1 cellular context compared by ENCODE assay signal in genomic region chr10:74150151-74151056, GRCh38.
TF ChIP-seq lines count a peak whose summit lies in the region.

A gene with protein sequence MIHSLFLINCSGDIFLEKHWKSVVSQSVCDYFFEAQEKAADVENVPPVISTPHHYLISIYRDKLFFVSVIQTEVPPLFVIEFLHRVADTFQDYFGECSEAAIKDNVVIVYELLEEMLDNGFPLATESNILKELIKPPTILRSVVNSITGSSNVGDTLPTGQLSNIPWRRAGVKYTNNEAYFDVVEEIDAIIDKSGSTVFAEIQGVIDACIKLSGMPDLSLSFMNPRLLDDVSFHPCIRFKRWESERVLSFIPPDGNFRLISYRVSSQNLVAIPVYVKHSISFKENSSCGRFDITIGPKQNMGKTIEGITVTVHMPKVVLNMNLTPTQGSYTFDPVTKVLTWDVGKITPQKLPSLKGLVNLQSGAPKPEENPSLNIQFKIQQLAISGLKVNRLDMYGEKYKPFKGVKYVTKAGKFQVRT (minus strand): TSS chr10:74150828. CDS start chr10:74138379, 12,449 bp downstream.

TF ChIP-seq in K562, 482 proteins besides CTCF, POLR2A, EP300 and RAD21 (continued from another document and continues in another):
- TF ChIP-seq FOXJ2 (tag; IDR thresholded peaks at IDR 0.05) = no peak
- TF ChIP-seq DPF2 (IDR thresholded peaks at IDR 0.05) = peak; percentile 12; the same call in 1 of the 2 replicates
- TF ChIP-seq THAP7 (CRISPR knock-in tag; IDR thresholded peaks at IDR 0.05) = no peak
- TF ChIP-seq MYBL2 (IDR thresholded peaks at IDR 0.05; ENCODE audit: low read depth) = no peak
- no peak for TF ChIP-seq MYBL2 (CRISPR knock-in tag; IDR thresholded peaks at IDR 0.05; ENCODE audit: borderline replicate concordance)
- TF ChIP-seq KLF6 (CRISPR knock-in tag; IDR thresholded peaks at IDR 0.05; ENCODE audit: borderline replicate concordance) = no peak
- TF ChIP-seq ILK (tag; IDR thresholded peaks at IDR 0.05; ENCODE audit: borderline replicate concordance, low read depth) = no peak
- peak; percentile 91 for TF ChIP-seq ZZZ3 (IDR thresholded peaks at IDR 0.05)
- peak; percentile 42 for TF ChIP-seq ARHGAP35 (IDR thresholded peaks at IDR 0.05; ENCODE audit: partially characterized antibody)
- TF ChIP-seq RERE (CRISPR knock-in tag; IDR thresholded peaks at IDR 0.05; ENCODE audit: borderline replicate concordance) = no peak
- no peak for TF ChIP-seq ETS2 (tag; IDR thresholded peaks at IDR 0.05; ENCODE audit: borderline replicate concordance, poor library complexity, severe bottlenecking)
- TF ChIP-seq ZNF449 (CRISPR knock-in tag; IDR thresholded peaks at IDR 0.05) = no peak
- TF ChIP-seq CBX5 (IDR thresholded peaks at IDR 0.05; ENCODE audit: borderline replicate concordance, low read depth) = no peak
- peak; percentile 46 to 82; a peak in 3 of 4 replicates for TF ChIP-seq ARNT (IDR thresholded peaks at IDR 0.05)
- no peak for TF ChIP-seq IRF1 (CRISPR knock-in tag; IDR thresholded peaks at IDR 0.05; ENCODE audit: borderline replicate concordance)
- 0 out of 2 replicates have a peak, but pooled peaks have one; percentile 30 for TF ChIP-seq MYC (IDR thresholded peaks at IDR 0.05; ENCODE audit: low read depth, low read length)
- peak; percentile 27; the same call in 1 of the 2 replicates for TF ChIP-seq MYC (CRISPR knock-in tag; IDR thresholded peaks at IDR 0.05; ENCODE audit: borderline replicate concordance, low read depth)
- TF ChIP-seq KDM1A (IDR thresholded peaks at IDR 0.05) = no peak
- no peak; the same call in none of the 2 replicates for TF ChIP-seq FOSL1 (tag; conservative IDR thresholded peaks at IDR 0.05)
- no peak for TF ChIP-seq MED1 (CRISPR knock-in tag; IDR thresholded peaks at IDR 0.05; ENCODE audit: borderline replicate concordance)
- TF ChIP-seq, protein P1, sequence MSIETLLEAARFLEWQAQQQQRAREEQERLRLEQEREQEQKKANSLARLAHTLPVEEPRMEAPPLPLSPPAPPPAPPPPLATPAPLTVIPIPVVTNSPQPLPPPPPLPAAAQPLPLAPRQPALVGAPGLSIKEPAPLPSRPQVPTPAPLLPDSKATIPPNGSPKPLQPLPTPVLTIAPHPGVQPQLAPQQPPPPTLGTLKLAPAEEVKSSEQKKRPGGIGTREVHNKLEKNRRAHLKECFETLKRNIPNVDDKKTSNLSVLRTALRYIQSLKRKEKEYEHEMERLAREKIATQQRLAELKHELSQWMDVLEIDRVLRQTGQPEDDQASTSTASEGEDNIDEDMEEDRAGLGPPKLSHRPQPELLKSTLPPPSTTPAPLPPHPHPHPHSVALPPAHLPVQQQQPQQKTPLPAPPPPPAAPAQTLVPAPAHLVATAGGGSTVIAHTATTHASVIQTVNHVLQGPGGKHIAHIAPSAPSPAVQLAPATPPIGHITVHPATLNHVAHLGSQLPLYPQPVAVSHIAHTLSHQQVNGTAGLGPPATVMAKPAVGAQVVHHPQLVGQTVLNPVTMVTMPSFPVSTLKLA (conservative IDR thresholded peaks at IDR 0.05) = no peak
- TF ChIP-seq USF1 (CRISPR knock-in tag; IDR thresholded peaks at IDR 0.05) = peak; percentile 40; the same call in 1 of the 2 replicates
- no peak for TF ChIP-seq ZNF133 (CRISPR knock-in tag; IDR thresholded peaks at IDR 0.05)
- peak; percentile 75 for TF ChIP-seq ATF7 (IDR thresholded peaks at IDR 0.05)
- TF ChIP-seq NFIC (IDR thresholded peaks at IDR 0.05) = peak; percentile 24
- TF ChIP-seq, protein P2, sequence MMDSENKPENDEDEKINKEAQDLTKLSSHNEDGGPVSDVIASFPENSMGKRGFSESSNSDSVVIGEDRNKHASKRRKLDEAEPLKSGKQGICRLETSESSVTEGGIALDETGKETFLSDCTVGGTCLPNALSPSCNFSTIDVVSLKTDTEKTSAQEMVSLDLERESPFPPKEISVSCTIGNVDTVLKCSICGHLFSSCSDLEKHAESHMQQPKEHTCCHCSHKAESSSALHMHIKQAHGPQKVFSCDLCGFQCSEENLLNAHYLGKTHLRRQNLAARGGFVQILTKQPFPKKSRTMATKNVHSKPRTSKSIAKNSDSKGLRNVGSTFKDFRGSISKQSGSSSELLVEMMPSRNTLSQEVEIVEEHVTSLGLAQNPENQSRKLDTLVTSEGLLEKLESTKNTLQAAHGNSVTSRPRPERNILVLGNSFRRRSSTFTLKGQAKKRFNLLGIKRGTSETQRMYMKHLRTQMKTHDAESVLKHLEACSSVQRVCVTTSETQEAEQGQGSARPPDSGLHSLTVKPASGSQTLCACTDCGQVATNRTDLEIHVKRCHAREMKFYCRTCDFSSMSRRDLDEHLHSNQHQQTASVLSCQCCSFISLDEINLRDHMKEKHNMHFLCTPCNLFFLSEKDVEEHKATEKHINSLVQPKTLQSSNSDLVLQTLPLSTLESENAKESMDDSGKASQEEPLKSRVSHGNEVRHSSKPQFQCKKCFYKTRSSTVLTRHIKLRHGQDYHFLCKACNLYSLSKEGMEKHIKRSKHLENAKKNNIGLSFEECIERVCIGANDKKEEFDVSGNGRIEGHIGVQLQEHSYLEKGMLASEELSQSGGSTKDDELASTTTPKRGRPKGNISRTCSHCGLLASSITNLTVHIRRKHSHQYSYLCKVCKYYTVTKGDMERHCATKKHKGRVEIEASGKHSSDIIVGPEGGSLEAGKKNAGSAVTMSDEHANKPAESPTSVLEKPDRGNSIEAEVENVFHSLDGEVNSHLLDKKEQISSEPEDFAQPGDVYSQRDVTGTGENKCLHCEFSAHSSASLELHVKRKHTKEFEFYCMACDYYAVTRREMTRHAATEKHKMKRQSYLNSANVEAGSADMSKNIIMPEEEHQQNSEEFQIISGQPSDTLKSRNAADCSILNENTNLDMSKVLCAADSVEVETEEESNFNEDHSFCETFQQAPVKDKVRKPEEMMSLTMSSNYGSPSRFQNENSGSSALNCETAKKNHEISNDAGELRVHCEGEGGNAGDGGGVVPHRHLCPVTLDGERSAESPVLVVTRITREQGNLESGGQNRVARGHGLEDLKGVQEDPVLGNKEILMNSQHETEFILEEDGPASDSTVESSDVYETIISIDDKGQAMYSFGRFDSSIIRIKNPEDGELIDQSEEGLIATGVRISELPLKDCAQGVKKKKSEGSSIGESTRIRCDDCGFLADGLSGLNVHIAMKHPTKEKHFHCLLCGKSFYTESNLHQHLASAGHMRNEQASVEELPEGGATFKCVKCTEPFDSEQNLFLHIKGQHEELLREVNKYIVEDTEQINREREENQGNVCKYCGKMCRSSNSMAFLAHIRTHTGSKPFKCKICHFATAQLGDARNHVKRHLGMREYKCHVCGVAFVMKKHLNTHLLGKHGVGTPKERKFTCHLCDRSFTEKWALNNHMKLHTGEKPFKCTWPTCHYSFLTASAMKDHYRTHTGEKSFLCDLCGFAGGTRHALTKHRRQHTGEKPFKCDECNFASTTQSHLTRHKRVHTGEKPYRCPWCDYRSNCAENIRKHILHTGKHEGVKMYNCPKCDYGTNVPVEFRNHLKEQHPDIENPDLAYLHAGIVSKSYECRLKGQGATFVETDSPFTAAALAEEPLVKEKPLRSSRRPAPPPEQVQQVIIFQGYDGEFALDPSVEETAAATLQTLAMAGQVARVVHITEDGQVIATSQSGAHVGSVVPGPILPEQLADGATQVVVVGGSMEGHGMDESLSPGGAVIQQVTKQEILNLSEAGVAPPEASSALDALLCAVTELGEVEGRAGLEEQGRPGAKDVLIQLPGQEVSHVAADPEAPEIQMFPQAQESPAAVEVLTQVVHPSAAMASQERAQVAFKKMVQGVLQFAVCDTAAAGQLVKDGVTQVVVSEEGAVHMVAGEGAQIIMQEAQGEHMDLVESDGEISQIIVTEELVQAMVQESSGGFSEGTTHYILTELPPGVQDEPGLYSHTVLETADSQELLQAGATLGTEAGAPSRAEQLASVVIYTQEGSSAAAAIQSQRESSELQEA (IDR thresholded peaks at IDR 0.05; ENCODE audit: low read depth) = no peak
- TF ChIP-seq ZNF644 (tag; IDR thresholded peaks at IDR 0.05; ENCODE audit: low read depth) = peak; percentile 61; the same call in 1 of the 2 replicates
- TF ChIP-seq SMARCB1 (IDR thresholded peaks at IDR 0.05; ENCODE audit: insufficient read length, low read depth) = no peak
- no peak for TF ChIP-seq SETDB1 (IDR thresholded peaks at IDR 0.05; ENCODE audit: low read length)
- peak; percentile 16; the same call in 1 of the 2 replicates for TF ChIP-seq SMARCC2 (IDR thresholded peaks at IDR 0.05; ENCODE audit: low read depth)
- TF ChIP-seq MBD2 (IDR thresholded peaks at IDR 0.05; ENCODE audit: borderline replicate concordance, low read depth) = peak; percentile 59; the same call in 1 of the 2 replicates
